Comparison of ENCODE assay signal across 25 cellular contexts in genomic region chr11:34826384-34826726, GRCh38.
DNase-seq lines count a peak whose midpoint lies in the region; ATAC-seq and TF ChIP-seq lines count a peak whose summit lies in the region.
"Had no signal": no experiment of that assay in that cellular context is flagged by ENCODE, and none has a peak within 500 bp of the region (broad histone marks: within the 10 kb centered on the region; RNA-seq: fewer than 3 reads in every experiment).

No MANE protein-coding gene starts in this region.

- in situ Hi-C loops in mammary epithelial cell (cut with MboI; ENCODE audit: low sequenced_read_pairs in 2 of 2) (no loop called here), transverse colon (cut with MboI; ENCODE audit: low pct_ligation_motif_present in 1 of 4, low pct_unique_long_range_greater_than_20kb in 1 of 4, low sequenced_read_pairs in 3 of 4) (no loop called here)

- H3K27me3 ChIP-seq in Loucy (ENCODE audit: insufficient read depth, low read length, poor library complexity, severe bottlenecking), result no peaks in the 10 kb centered on the region
- no peaks in the 10 kb centered on the region for H3K27me3 ChIP-seq in mammary epithelial cell (ENCODE audit: insufficient read depth, low read length)
- no peaks in the 10 kb centered on the region for H3K27me3 ChIP-seq in mucosa of rectum (ENCODE audit: control insufficient read depth in 2 of 2, insufficient read depth in 2 of 2, low read length in 2 of 2)
- H3K27me3 ChIP-seq in transverse colon, result no peaks in the 10 kb centered on the region
- H3K27me3 ChIP-seq: adrenal gland, brain microvascular endothelial cell, right atrium auricular region had no signal

- dilution Hi-C loops in mammary epithelial cell (cut with HindIII; ENCODE audit: low sequenced_read_pairs), result no loop called here

- DNase-seq in mammary epithelial cell (no peak), transverse colon (no peak), COR-L47 (lab: John Stamatoyannopoulos, UW) (no peak), germinal center (ENCODE audit: low spot score) (no peak)
- DNase-seq: activated CD4-positive, alpha-beta T cell treated with anti-CD3 and anti-CD28 coated beads, Interleukin-2, amount 50 U/mL, for 4 hours; activated CD8-positive, alpha-beta memory T cell treated with anti-CD3 and anti-CD28 coated beads, Interleukin-2, amount 50 U/mL, for 4 hours; activated naive CD4-positive, alpha-beta T cell treated with anti-CD3 and anti-CD28 coated beads for 36 hours; adrenal gland; brain microvascular endothelial cell; effector CD8-positive, alpha-beta T cell; erythroblast; foreskin fibroblast; IMR-90; naive B cell; NCI-H1105 treated with DMSO at 0.1 percent for 48 hours; NCI-H226; occipital lobe; spleen; T-helper 1 cell had no signal

- peak overlapping the region; percentile 44 for H3K27ac ChIP-seq in mammary epithelial cell (ENCODE audit: insufficient read depth, low read depth, low read length)
- H3K27ac ChIP-seq in mucosa of rectum (ENCODE audit: low read depth in 2 of 2, low read length in 2 of 2), result peak overlapping the region; percentile 94 to 95
- H3K27ac ChIP-seq in transverse colon, result peak overlapping the region; percentile 86 to 90 (median 86)
- H3K27ac ChIP-seq: adrenal gland, brain microvascular endothelial cell, right atrium auricular region, RWPE1, spleen had no signal

- H3K79me2 ChIP-seq in Loucy (ENCODE audit: insufficient read depth, low read length) (no peaks in the 10 kb centered on the region), mammary epithelial cell (ENCODE audit: insufficient read depth, low read length) (no peaks in the 10 kb centered on the region)

- WGBS in mammary epithelial cell (ENCODE audit: low coverage, missing lambda C conversion rate), result 7% methylated on average over 1 of the region's 1 CpG
- WGBS in transverse colon (ENCODE audit: low coverage in 1 of 2), 2 donors, result 0 to 4% methylated on average over 1 of the region's 1 CpG

- CTCF ChIA-PET in mammary epithelial cell (lab: Charles Lee; ENCODE audit: low non-redundant PET), result no interaction called here

- no peak for TF ChIP-seq EP300 in transverse colon (IDR thresholded peaks at IDR 0.05; ENCODE audit: low read depth)

- peak overlapping the region; percentile 32; the same call in 1 of the 2 replicates for H2AFZ ChIP-seq in Loucy (ENCODE audit: low read length)
- H2AFZ ChIP-seq in mammary epithelial cell (ENCODE audit: low read depth, low read length), result peak overlapping the region; percentile 86
- H2AFZ ChIP-seq: GM23338 had no signal

- TF ChIP-seq CTCF in Loucy (conservative IDR thresholded peaks at IDR 0.05; ENCODE audit: low read length) (no peak), mammary epithelial cell (conservative IDR thresholded peaks at IDR 0.05 in 1 of 2, IDR thresholded peaks at IDR 0.05 in 1 of 2; ENCODE audit: extremely low read depth in 1 of 2, insufficient read depth in 1 of 2, low read depth in 1 of 2, low read length in 2 of 2) (no peak), transverse colon (IDR thresholded peaks at IDR 0.05) (no peak)

- TF ChIP-seq POLR2A in transverse colon (IDR thresholded peaks at IDR 0.05), result no peak

- H3K4me2 ChIP-seq in Loucy (ENCODE audit: low read depth, low read length, poor library complexity, severe bottlenecking) (peak overlapping the region; percentile 9), mammary epithelial cell (ENCODE audit: insufficient read depth, low read depth, low read length) (no peak overlapping the region)
- H3K4me2 ChIP-seq: GM23338 had no signal

- no peaks in the 10 kb centered on the region for H3K36me3 ChIP-seq in Loucy (ENCODE audit: insufficient read depth, low read length)
- no peaks in the 10 kb centered on the region for H3K36me3 ChIP-seq in mammary epithelial cell (ENCODE audit: insufficient read depth, low read length)
- no peaks in the 10 kb centered on the region for H3K36me3 ChIP-seq in mucosa of rectum (ENCODE audit: control insufficient read depth in 2 of 2, insufficient read depth in 2 of 2, low read length in 2 of 2)
- no peaks in the 10 kb centered on the region for H3K36me3 ChIP-seq in transverse colon
- H3K36me3 ChIP-seq: adrenal gland, brain microvascular endothelial cell, right atrium auricular region, spleen had no signal

- H3K4me3 ChIP-seq in Loucy (ENCODE audit: low read length, poor library complexity, severe bottlenecking) (no peak overlapping the region), mammary epithelial cell (replicated peaks in 1 of 3; ENCODE audit: insufficient read depth in 1 of 3, low read depth in 2 of 3, low read length in 3 of 3) (no peak overlapping the region), mucosa of rectum (ENCODE audit: low read length in 2 of 2) (no peak overlapping the region), transverse colon (no peak overlapping the region)
- H3K4me3 ChIP-seq: adrenal gland, GM23338, right atrium auricular region, spleen had no signal

- ATAC-seq in GM18520 (IDR thresholded peaks at IDR 0.05; ENCODE audit: unreplicated experiment), result no peak
- ATAC-seq: GM23338 had no signal

- H4K20me1 ChIP-seq in Loucy (ENCODE audit: insufficient read depth, low read length, poor library complexity, severe bottlenecking), result no peaks in the 10 kb centered on the region
- no peaks in the 10 kb centered on the region for H4K20me1 ChIP-seq in mammary epithelial cell (ENCODE audit: insufficient read depth, low read length)

- intact Hi-C loops in mammary epithelial cell (cut with micrococcal nuclease), result no loop called here
- intact Hi-C loops in transverse colon (cut with DNase I; ENCODE audit: low total_unique reads), result no loop called here

- H3K9me2 ChIP-seq in Loucy (replicated peaks; ENCODE audit: low read depth, low read length), result no peaks in the 10 kb centered on the region

- H3K9ac ChIP-seq in Loucy (ENCODE audit: low read depth, low read length, poor library complexity, severe bottlenecking) (peak overlapping the region; percentile 6), mammary epithelial cell (ENCODE audit: insufficient read depth, low read length) (no peak overlapping the region), mucosa of rectum (ENCODE audit: low read depth in 1 of 2, low read length in 2 of 2) (peak overlapping the region; percentile 3 to 44)

- H3F3A ChIP-seq in Loucy (ENCODE audit: low read depth), result no peaks in the 10 kb centered on the region; the same call in 1 of the 2 replicates

- H3K4me1 ChIP-seq in Loucy (ENCODE audit: insufficient read depth, low read length, poor library complexity, severe bottlenecking) (peaks cover 22% of the 10 kb centered on the region), mammary epithelial cell (ENCODE audit: insufficient read depth, low read length) (peaks cover 21% of the 10 kb centered on the region), mucosa of rectum (ENCODE audit: control insufficient read depth in 2 of 2, insufficient read depth in 2 of 2, low read length in 2 of 2) (peaks cover 26 to 27% of the 10 kb centered on the region in 2 donors), transverse colon (peaks cover 8 to 31% (median 15%) of the 10 kb centered on the region in 4 donors)
- H3K4me1 ChIP-seq: adrenal gland, spleen had no signal

- no TSS peak for BruUV-seq in mammary epithelial cell (replicated peaks; lab: Mats Ljungman, UMichigan)

- H3K9me3 ChIP-seq in Loucy (ENCODE audit: insufficient read depth, low read depth, low read length) (no peaks in the 10 kb centered on the region), mammary epithelial cell (replicated peaks; ENCODE audit: insufficient read depth, low read length) (no peaks in the 10 kb centered on the region), mucosa of rectum (ENCODE audit: control insufficient read depth in 2 of 2, low read length in 2 of 2) (no peaks in the 10 kb centered on the region), transverse colon (no peaks in the 10 kb centered on the region)
- H3K9me3 ChIP-seq: adrenal gland, right atrium auricular region, spleen had no signal

Comparison
In these comparisons a context has a peak if more than half of its experiments do, and no peak if none do; other contexts are left out.
1. H3K27ac ChIP-seq: peak in every context shown above with its lines; median percentile 94 in mucosa of rectum; 86 in transverse colon; 44 in mammary epithelial cell.